11 cellular contexts compared by ENCODE assay signal in genomic region chr17:33947762-33948161, GRCh38.
"Had no signal": no experiment of that assay in that cellular context is flagged by ENCODE, and none has a peak within 500 bp of the region (broad histone marks: within the 10 kb centered on the region; RNA-seq: fewer than 3 reads in every experiment).

No MANE protein-coding gene starts in this region.

- H3K4me1 ChIP-seq: HAP-1 had no signal

- H3K4me1 Mint-ChIP-seq: GM23338, H9 had no signal

- ATAC-seq: GM23338, HCT116 had no signal

- H3K36me3 ChIP-seq: HAP-1 had no signal

- H3K27ac Mint-ChIP-seq: GM23338, H9, HFFc6 had no signal

- H3K4me2 ChIP-seq: GM23338 had no signal

- FAIRE-seq: H1, H54 had no signal

- DNase-seq: GM23248, GOT3, H7, H9, HCEC 1CT, HFFc6 had no signal

- H3K9me3 ChIP-seq: HAP-1 had no signal

- H2AFZ ChIP-seq: GM23248, GM23338 had no signal

- H3K4me3 ChIP-seq: GM23248, GM23338, HAP-1 had no signal

- H3K27ac ChIP-seq: GM23248 had no signal

- H3K4me3 Mint-ChIP-seq: GM23338, H9, HFFc6 had no signal

- H3K9me3 Mint-ChIP-seq: GM23338, H9 had no signal

- H3K9ac ChIP-seq: GM23248 had no signal
